ENCODE assay signal across 24 cellular contexts in the genomic region with DNA sequence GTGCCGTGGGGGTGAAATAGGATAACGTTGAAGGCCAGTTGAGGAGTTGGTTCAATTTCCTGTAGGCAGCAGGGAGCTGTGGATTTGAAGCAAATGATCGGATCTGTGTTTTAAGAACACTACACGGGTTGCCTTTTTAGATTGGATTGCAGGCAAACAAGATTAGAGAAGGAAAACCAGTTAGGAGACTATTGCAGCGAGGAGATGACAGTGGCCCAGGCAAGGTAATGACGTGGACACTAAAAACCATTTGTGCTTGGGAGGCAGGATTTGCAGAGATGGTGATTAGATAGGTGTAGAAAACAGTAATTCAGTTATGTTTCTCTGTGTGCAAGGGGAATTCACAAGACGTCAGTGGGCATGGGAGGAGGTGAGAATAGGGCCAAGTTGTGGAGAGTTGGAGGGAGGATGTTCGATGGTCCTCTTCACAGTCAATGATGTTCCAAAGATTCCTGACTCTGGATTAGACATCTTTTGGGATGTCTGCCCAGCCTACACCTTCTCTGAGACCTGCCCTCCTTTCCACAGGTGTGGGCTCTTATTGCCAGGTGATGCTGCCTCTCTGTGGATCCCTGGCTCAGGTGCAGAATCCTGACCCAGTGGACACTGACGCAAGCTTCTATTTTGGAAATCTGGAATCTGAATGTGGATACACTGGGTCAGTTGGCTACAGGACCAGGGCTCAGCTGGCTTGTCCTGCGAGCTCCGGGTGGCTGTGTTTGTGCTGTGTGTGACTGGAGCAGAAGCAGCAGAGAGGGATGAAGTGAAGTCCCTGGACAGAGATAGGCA. TPM values are rescaled to one million over a fixed set of nuclear protein-coding genes. Genes with fewer than 3 reads are reported as not detected.
DNase-seq lines count a peak whose midpoint lies in the region; ATAC-seq, FAIRE-seq and TF ChIP-seq lines count a peak whose summit lies in the region.
"Had no signal": no experiment of that assay in that cellular context is flagged by ENCODE, and none has a peak within 500 bp of the region (broad histone marks: within the 10 kb centered on the region; RNA-seq: fewer than 3 reads in every experiment).

No MANE protein-coding gene starts in this region.

- H3K4me3 Mint-ChIP-seq in GM23338 (no peak overlapping the region), T-helper 17 cell (no peak overlapping the region), neural crest cell (no peak overlapping the region)

- H3K9me3 ChIP-seq in T-helper 17 cell (ENCODE audit: control insufficient read depth, low read length, poor library complexity, severe bottlenecking), result no peaks in the 10 kb centered on the region
- H3K9me3 ChIP-seq: BE2C, Peyer's patch, SJCRH30 had no signal

- no peaks in the 10 kb centered on the region for H4K20me1 ChIP-seq in GM23338 (replicated peaks; ENCODE audit: insufficient read depth)

- H3K27ac ChIP-seq in GM23338 (ENCODE audit: low read depth), result no peak overlapping the region
- H3K27ac ChIP-seq: Peyer's patch, SJCRH30 had no signal

- H3K36me3 Mint-ChIP-seq in GM23338 (ENCODE audit: low read depth) (no peaks in the 10 kb centered on the region), T-helper 17 cell (ENCODE audit: low read depth) (no peaks in the 10 kb centered on the region), neural crest cell (ENCODE audit: low read depth) (no peaks in the 10 kb centered on the region)
- H3K36me3 Mint-ChIP-seq: CD14-positive monocyte had no signal

- 0 out of 2 replicates have a peak overlapping the region, but pooled peaks have one; percentile 5 for H2AFZ ChIP-seq in GM23338

- H3K27me3 ChIP-seq in GM23338 (ENCODE audit: insufficient read depth), result no peaks in the 10 kb centered on the region
- H3K27me3 ChIP-seq: BE2C, Peyer's patch had no signal

- TF ChIP-seq CTCF in GM23338 (conservative IDR thresholded peaks at IDR 0.05; ENCODE audit: low read depth in 2 of 2), result no peak
- TF ChIP-seq CTCF in neural crest cell (conservative IDR thresholded peaks at IDR 0.05), result no peak

- no peak overlapping the region for H3K4me3 ChIP-seq in GM23338
- H3K4me3 ChIP-seq: Peyer's patch, SJCRH30 had no signal

- H3K27me3 Mint-ChIP-seq in GM23338 (ENCODE audit: insufficient read depth, low read depth, poor library complexity), result peaks cover 4% of the 10 kb centered on the region
- peaks cover 24% of the 10 kb centered on the region for H3K27me3 Mint-ChIP-seq in T-helper 17 cell
- peaks cover 2% of the 10 kb centered on the region for H3K27me3 Mint-ChIP-seq in neural crest cell (ENCODE audit: low read depth)

- H3F3A ChIP-seq in GM23338 (replicated peaks; ENCODE audit: low read depth), result no peaks in the 10 kb centered on the region

- H3K4me1 Mint-ChIP-seq in GM23338 (peaks cover 3% of the 10 kb centered on the region; the same call in 2 of the 3 replicates), T-helper 17 cell (no peaks in the 10 kb centered on the region), neural crest cell (peaks cover 12% of the 10 kb centered on the region)
- H3K4me1 Mint-ChIP-seq: CD14-positive monocyte had no signal

- H3K9me3 Mint-ChIP-seq in GM23338 (no peaks in the 10 kb centered on the region), neural crest cell (no peaks in the 10 kb centered on the region)

- no peak overlapping the region for H3K27ac Mint-ChIP-seq in GM23338
- peak overlapping the region; percentile 43 for H3K27ac Mint-ChIP-seq in T-helper 17 cell
- peak overlapping the region; percentile 40 for H3K27ac Mint-ChIP-seq in neural crest cell (ENCODE audit: unreplicated experiment)
- H3K27ac Mint-ChIP-seq: CD14-positive monocyte had no signal

- no peaks in the 10 kb centered on the region for H3K79me2 ChIP-seq in GM23338 (replicated peaks; ENCODE audit: insufficient read depth)

- no peak overlapping the region for H3K4me2 ChIP-seq in GM23338

- peak; percentile 97 for FAIRE-seq in HTR-8/SVneo (lab: Jason Lieb, UNC)
- FAIRE-seq: GM18507 had no signal

- DNase-seq in GM23338 (ENCODE audit: low spot score), result no peak
- no peak for DNase-seq in HTR-8/SVneo (ENCODE audit: insufficient read length, low spot score)
- DNase-seq in T-helper 17 cell, result no peak
- no peak for DNase-seq in neural crest cell (ENCODE audit: low read depth, low spot score)
- DNase-seq in DMS79 treated with DMSO at 0.1 percent for 48 hours (lab: John Stamatoyannopoulos, UW), result no peak
- no peak for DNase-seq in NCI-H1436 treated with DMSO at 0.1 percent for 48 hours (lab: John Stamatoyannopoulos, UW)
- DNase-seq: BE2C, Calu3, GOT3, Karpas-422, NCI-H1092 treated with DMSO at 0.1 percent for 48 hours, NCI-H146, NCI-H2029 treated with DMSO at 0.1 percent for 48 hours, NCI-H446 treated with DMSO at 0.1 percent for 48 hours, NCI-H526, OCI-M1, Peyer's patch, SJCRH30, T-helper 2 cell had no signal

- H3K36me3 ChIP-seq in GM23338 (ENCODE audit: insufficient read depth), result no peaks in the 10 kb centered on the region
- H3K36me3 ChIP-seq: BE2C, Peyer's patch, SJCRH30 had no signal

- H3K4me1 ChIP-seq in GM23338 (ENCODE audit: insufficient read depth), result no peaks in the 10 kb centered on the region
- H3K4me1 ChIP-seq: BE2C, Peyer's patch, SJCRH30 had no signal

- no peaks in the 10 kb centered on the region for H3K9me2 ChIP-seq in GM23338 (ENCODE audit: insufficient read depth)

- ATAC-seq in GM23338 (no peak), T-helper 17 cell (no peak), GM19324 (IDR thresholded peaks at IDR 0.05; ENCODE audit: low FRiP score, unreplicated experiment) (no peak)
- ATAC-seq: HCT116, SK-N-SH treated with all-trans-retinoic acid at 6 μM for 48 hours had no signal

TF ChIP-seq in GM23338, 12 proteins besides CTCF, POLR2A, EP300 and RAD21:
- no peak for TF ChIP-seq ZNF331 (CRISPR knock-in tag; IDR thresholded peaks at IDR 0.05; ENCODE audit: low read depth)
- TF ChIP-seq CREB1 (CRISPR knock-in tag; IDR thresholded peaks at IDR 0.05; ENCODE audit: low read depth), result no peak
- TF ChIP-seq EZH2 (IDR thresholded peaks at IDR 0.05; ENCODE audit: low read depth, unreplicated experiment), result no peak
- no peak for TF ChIP-seq JUNB (IDR thresholded peaks at IDR 0.05; ENCODE audit: unreplicated experiment)
- TF ChIP-seq NANOG (IDR thresholded peaks at IDR 0.05; ENCODE audit: borderline replicate concordance), result no peak
- TF ChIP-seq, protein P1, sequence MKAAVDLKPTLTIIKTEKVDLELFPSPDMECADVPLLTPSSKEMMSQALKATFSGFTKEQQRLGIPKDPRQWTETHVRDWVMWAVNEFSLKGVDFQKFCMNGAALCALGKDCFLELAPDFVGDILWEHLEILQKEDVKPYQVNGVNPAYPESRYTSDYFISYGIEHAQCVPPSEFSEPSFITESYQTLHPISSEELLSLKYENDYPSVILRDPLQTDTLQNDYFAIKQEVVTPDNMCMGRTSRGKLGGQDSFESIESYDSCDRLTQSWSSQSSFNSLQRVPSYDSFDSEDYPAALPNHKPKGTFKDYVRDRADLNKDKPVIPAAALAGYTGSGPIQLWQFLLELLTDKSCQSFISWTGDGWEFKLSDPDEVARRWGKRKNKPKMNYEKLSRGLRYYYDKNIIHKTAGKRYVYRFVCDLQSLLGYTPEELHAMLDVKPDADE (IDR thresholded peaks at IDR 0.05), result no peak
- TF ChIP-seq EZH2phosphoT487 (IDR thresholded peaks at IDR 0.05; ENCODE audit: unreplicated experiment), result no peak
- no peak for TF ChIP-seq ZNF114 (CRISPR knock-in tag; IDR thresholded peaks at IDR 0.05)

RNA-seq across cellular contexts. Expression of a gene that starts 54.2 kb away (rescaled TPM):
- 9.4 and 11.9 TPM in 2 replicates for total RNA-seq in GM23338 (2014; rRNA removed; shearing (Covaris generic))
- polyA plus RNA-seq in GM23338 (2016; fragmentation: Nextera tagmentation; extraction: Ambion mirVana), result 11.7 and 14.3 TPM in 2 replicates
- total RNA-seq in T-helper 17 cell, result not detected
- total RNA-seq in neural crest cell, result 4.0 and 4.9 TPM in 2 replicates
- total RNA-seq: Peyer's patch, SJCRH30 had no signal
- polyA plus RNA-seq: CD14-positive monocyte had no signal
